In the genomic region with DNA sequence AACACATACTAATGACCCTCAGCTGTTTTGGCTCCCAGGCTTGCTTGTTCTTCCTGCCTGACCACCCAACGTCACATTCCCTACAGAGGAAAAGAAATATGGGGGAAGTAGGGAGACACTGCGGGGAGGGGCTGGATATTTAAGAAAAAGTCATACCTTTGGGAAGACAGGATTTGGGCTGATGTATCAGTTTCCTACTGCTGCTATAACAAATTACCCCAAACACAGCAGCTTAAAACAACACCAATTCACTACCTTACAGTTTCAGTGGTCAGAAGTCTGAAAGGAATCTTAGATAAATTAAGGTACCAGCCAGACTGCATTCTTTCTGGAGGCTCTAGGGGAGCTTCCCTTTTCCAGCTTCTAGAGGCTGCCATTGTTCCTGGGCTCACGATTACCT, we compare ENCODE assay signal across 20 cellular contexts.
"Had no signal": no experiment of that assay in that cellular context is flagged by ENCODE, and none has a peak within 500 bp of the region (broad histone marks: within the 10 kb centered on the region; RNA-seq: fewer than 3 reads in every experiment).

No MANE protein-coding gene starts in this region.

- H3K4me3 Mint-ChIP-seq: dendritic cell treated with granulocyte-macrophage colony-stimulating factor and Interleukin-4, amounts not matched to agents 40 ng/mL and 50 ng/mL, for 4 days; mesothelial cell of epicardium; naive B cell had no signal

- H3K27ac ChIP-seq: colonic mucosa, esophagus muscularis mucosa, foreskin keratinocyte, gastrocnemius medialis, heart left ventricle, left lung, lower lobe of right lung had no signal

- H3K27me3 Mint-ChIP-seq: dendritic cell treated with granulocyte-macrophage colony-stimulating factor and Interleukin-4, amounts not matched to agents 40 ng/mL and 50 ng/mL, for 4 days; naive B cell had no signal

- H3K9me3 ChIP-seq: colonic mucosa, gastrocnemius medialis had no signal

- H3K36me3 ChIP-seq: colonic mucosa, gastrocnemius medialis, left lung, lower lobe of right lung had no signal

- ATAC-seq: foreskin keratinocyte, gastrocnemius medialis, heart left ventricle, left lung, left ventricle myocardium superior, lower lobe of right lung, mucosa of descending colon had no signal

- H3K27ac Mint-ChIP-seq: dendritic cell treated with granulocyte-macrophage colony-stimulating factor and Interleukin-4, amounts not matched to agents 40 ng/mL and 50 ng/mL, for 4 days; mesothelial cell of epicardium had no signal

- DNase-seq: cerebellar nuclear complex; colonic mucosa; cortex of kidney; effector CD8-positive, alpha-beta T cell; foreskin keratinocyte; gastrocnemius medialis; hippocampal formation; left cardiac atrium; left lung; left ventricle myocardium superior; lower lobe of right lung; mucosa of descending colon; naive B cell had no signal

- H3K36me3 Mint-ChIP-seq: naive B cell had no signal

- H3K4me3 ChIP-seq: colonic mucosa, esophagus muscularis mucosa, gastrocnemius medialis, heart left ventricle, left lung, lower lobe of right lung, mucosa of descending colon had no signal

- FAIRE-seq: endothelial cell of umbilical vein, islet of Langerhans, keratinocyte had no signal

- H3K4me1 Mint-ChIP-seq: naive B cell had no signal

- H3K27me3 ChIP-seq: colonic mucosa, esophagus muscularis mucosa, foreskin keratinocyte, gastrocnemius medialis, heart left ventricle, left lung had no signal

- H3K4me1 ChIP-seq: colonic mucosa, foreskin keratinocyte, gastrocnemius medialis, heart left ventricle, left lung, lower lobe of right lung had no signal
